In the genomic region with DNA sequence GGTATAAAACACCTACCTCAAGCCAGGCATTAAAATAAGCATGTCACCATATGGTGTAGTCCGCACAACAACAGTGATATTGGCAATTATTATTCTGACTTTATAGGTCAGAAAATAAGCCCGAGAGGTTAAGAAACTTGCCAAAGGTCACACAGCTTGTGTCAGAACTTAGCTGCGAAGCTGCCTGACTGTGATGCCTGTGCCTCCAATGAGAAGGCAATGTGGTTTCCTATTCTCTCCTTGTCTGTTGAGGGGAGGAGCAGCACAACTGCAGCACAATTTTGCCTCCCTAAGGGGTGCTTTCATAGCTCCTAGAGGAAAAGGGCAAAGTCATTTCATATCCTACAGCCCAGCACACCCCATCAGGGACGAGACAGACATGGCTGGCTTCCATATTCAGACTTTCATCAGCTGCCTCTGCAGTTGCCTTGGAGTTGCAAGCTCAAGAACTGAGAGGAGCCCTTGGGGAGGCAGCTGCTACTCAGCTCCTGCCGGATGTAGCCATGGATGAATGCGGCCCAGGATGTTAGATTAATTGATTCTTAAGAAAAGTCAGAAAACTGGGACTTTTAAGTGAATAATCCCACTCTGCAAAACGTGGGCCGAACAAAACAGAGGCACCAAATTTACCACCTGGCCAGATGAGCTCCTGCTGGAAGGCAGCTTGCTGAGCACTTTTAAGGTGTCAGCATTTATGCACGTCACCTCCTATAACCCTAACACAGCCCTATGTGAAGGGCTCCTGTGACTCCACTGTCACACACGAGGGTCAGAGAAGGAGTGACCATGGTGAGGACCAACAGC, we compare ENCODE assay signal across 10 cellular contexts. TPM values are rescaled to one million over a fixed set of nuclear protein-coding genes. Genes with fewer than 3 reads are reported as not detected.
DNase-seq lines count a peak whose midpoint lies in the region; ATAC-seq and TF ChIP-seq lines count a peak whose summit lies in the region.
"Had no signal": no experiment of that assay in that cellular context is flagged by ENCODE, and none has a peak within 500 bp of the region (broad histone marks: within the 10 kb centered on the region; RNA-seq: fewer than 3 reads in every experiment).

No MANE protein-coding gene starts in this region.

- no peak overlapping the region for H2AFZ ChIP-seq in GM23338

- peaks cover 16% of the 10 kb centered on the region for H3K4me1 ChIP-seq in GM23338 (ENCODE audit: insufficient read depth)

- H3K4me3 ChIP-seq in AG04450 (ENCODE audit: low read depth, low read length) (no peak overlapping the region), GM23338 (no peak overlapping the region)
- H3K4me3 ChIP-seq: skin epidermis had no signal

- H3K9me3 Mint-ChIP-seq in GM23338, result no peaks in the 10 kb centered on the region; the same call in 2 of the 3 replicates
- no peaks in the 10 kb centered on the region for H3K9me3 Mint-ChIP-seq in activated naive CD8-positive, alpha-beta T cell (ENCODE audit: low read depth)
- no peaks in the 10 kb centered on the region for H3K9me3 Mint-ChIP-seq in Calu3 (ENCODE audit: low read depth, unreplicated experiment)

- H3K36me3 Mint-ChIP-seq in GM23338 (ENCODE audit: low read depth) (peaks cover 31% of the 10 kb centered on the region), Calu3 (ENCODE audit: insufficient read depth, unreplicated experiment) (peaks cover 41% of the 10 kb centered on the region)
- no peaks in the 10 kb centered on the region for H3K36me3 Mint-ChIP-seq in activated naive CD8-positive, alpha-beta T cell

- ATAC-seq in GM23338 (no peak), HG03025 (IDR thresholded peaks at IDR 0.05; ENCODE audit: low FRiP score, unreplicated experiment) (no peak), GM21390 (IDR thresholded peaks at IDR 0.05; ENCODE audit: unreplicated experiment) (no peak), GM18870 (IDR thresholded peaks at IDR 0.05; ENCODE audit: unreplicated experiment) (no peak)

- no peaks in the 10 kb centered on the region for H3K79me2 ChIP-seq in GM23338 (replicated peaks; ENCODE audit: insufficient read depth)

- peak overlapping the region; percentile 72 for H3K27ac Mint-ChIP-seq in GM23338
- no peak overlapping the region for H3K27ac Mint-ChIP-seq in activated naive CD8-positive, alpha-beta T cell
- H3K27ac Mint-ChIP-seq in Calu3 (ENCODE audit: unreplicated experiment), result no peak overlapping the region

- no peak overlapping the region for H3K4me2 ChIP-seq in GM23338

- peak overlapping the region; percentile 21 for H3K27ac ChIP-seq in AG04450 (ENCODE audit: low read depth, low read length)
- H3K27ac ChIP-seq in GM23338 (ENCODE audit: low read depth), result peak overlapping the region; percentile 56

- no peaks in the 10 kb centered on the region for H3K9me2 ChIP-seq in GM23338 (ENCODE audit: insufficient read depth)

- no peaks in the 10 kb centered on the region; the same call in 1 of the 2 replicates for H3K9me3 ChIP-seq in AG04450 (ENCODE audit: control insufficient read depth, insufficient read depth, low read length)

- BruUV-seq in Calu3 (replicated peaks; lab: Mats Ljungman, UMichigan), result no TSS peak

- intact Hi-C loops in Calu3 (cut with micrococcal nuclease; ENCODE audit: unreplicated experiment), result loop anchor here (1.0 to 10.0 kb wide), 6 partner anchors 32 to 478 kb away; partner anchors contain the start of genes ARPP19, ATOSA and MYO5A

- no peak for TF ChIP-seq CTCF in AG04450 (IDR thresholded peaks at IDR 0.05; ENCODE audit: low read depth, low read length)
- no peak for TF ChIP-seq CTCF in GM23338 (conservative IDR thresholded peaks at IDR 0.05; ENCODE audit: low read depth in 2 of 2)
- TF ChIP-seq CTCF in Calu3 (IDR thresholded peaks at IDR 0.05; ENCODE audit: unreplicated experiment), result no peak

- peaks cover 14% of the 10 kb centered on the region for H3K27me3 Mint-ChIP-seq in GM23338 (ENCODE audit: insufficient read depth, low read depth, poor library complexity)
- no peaks in the 10 kb centered on the region for H3K27me3 Mint-ChIP-seq in activated naive CD8-positive, alpha-beta T cell
- no peaks in the 10 kb centered on the region for H3K27me3 Mint-ChIP-seq in Calu3 (ENCODE audit: unreplicated experiment)

- H3K4me3 Mint-ChIP-seq in GM23338 (no peak overlapping the region), Calu3 (ENCODE audit: low read depth, unreplicated experiment) (no peak overlapping the region)
- H3K4me3 Mint-ChIP-seq in activated naive CD8-positive, alpha-beta T cell, result peak overlapping the region; percentile 58

- H3K27me3 ChIP-seq in AG04450 (ENCODE audit: control insufficient read depth, insufficient read depth, low read length) (no peaks in the 10 kb centered on the region), GM23338 (ENCODE audit: insufficient read depth) (no peaks in the 10 kb centered on the region)

- CTCF ChIA-PET in AG04450 (lab: Charles Lee) (interaction anchor here (0.5 to 2.2 kb wide), 54 partner anchors 12 to 1461 kb away, joined by 3 to 34 read pairs (median 4); no protein-coding TSS in a partner anchor), Calu3 (lab: Charles Lee) (interaction anchor here (0.6 to 1.4 kb wide), 8 partner anchors 16 to 1789 kb away, joined by 3 to 5 read pairs (median 4); no protein-coding TSS in a partner anchor)

- POLR2A ChIA-PET in AG04450 (lab: Yijun Ruan, JAX), result no interaction called here

- H4K20me1 ChIP-seq in GM23338 (replicated peaks; ENCODE audit: insufficient read depth), result no peaks in the 10 kb centered on the region

- H3K36me3 ChIP-seq in GM23338 (ENCODE audit: insufficient read depth), result no peaks in the 10 kb centered on the region; the same call in 1 of the 2 replicates

- no peaks in the 10 kb centered on the region; the same call in 1 of the 2 replicates for H3F3A ChIP-seq in GM23338 (replicated peaks; ENCODE audit: low read depth)

- DNase-seq in AG04450 (ENCODE audit: low read depth, low spot score) (no peak), GM23338 (ENCODE audit: low spot score) (peak; percentile 27), medulla oblongata (ENCODE audit: extremely low spot score) (peak; percentile 19), Calu3 (no peak)
- DNase-seq: NCI-H1048 had no signal

- H3K4me1 Mint-ChIP-seq in GM23338 (peaks cover 39% of the 10 kb centered on the region), Calu3 (ENCODE audit: low read depth, unreplicated experiment) (peaks cover 49% of the 10 kb centered on the region)
- H3K4me1 Mint-ChIP-seq in activated naive CD8-positive, alpha-beta T cell (ENCODE audit: low read depth), result peaks cover 31% of the 10 kb centered on the region

TF ChIP-seq in GM23338, 12 proteins besides CTCF, POLR2A, EP300 and RAD21 (continues in another document):
- no peak for TF ChIP-seq STAT1 (IDR thresholded peaks at IDR 0.05; ENCODE audit: unreplicated experiment)
- TF ChIP-seq JUNB (IDR thresholded peaks at IDR 0.05; ENCODE audit: unreplicated experiment), result no peak
- TF ChIP-seq NANOG (IDR thresholded peaks at IDR 0.05; ENCODE audit: borderline replicate concordance), result no peak

RNA-seq across cellular contexts. Expression of gene MYO5C, which starts 38.5 kb away (rescaled TPM):
- polyA plus RNA-seq in AG04450 (2011; rRNA removed) (0.14 and 0.24 TPM in 2 replicates), GM23338 (2016; fragmentation: Nextera tagmentation; extraction: Ambion mirVana) (6.4 and 7.9 TPM in 2 replicates)
- 0.22 and 0.28 TPM in 2 replicates for polyA minus RNA-seq in AG04450 (2011; rRNA and poly(A)+ RNA removed)
- 20.8 and 28.8 TPM in 2 replicates for total RNA-seq in GM23338 (2014; rRNA removed; shearing (Covaris generic))
- total RNA-seq in Calu3 (2022), result 48.1 and 48.4 TPM in 2 replicates

Comparison
In these comparisons a context has a peak if more than half of its experiments do, and no peak if none do; other contexts are left out.
1. DNase-seq: peak in GM23338 (single experiment) and medulla oblongata (single experiment); none in AG04450 (single experiment) and Calu3 (single experiment).